Comparison of ENCODE assay signal across 26 cellular contexts in the genomic region with DNA sequence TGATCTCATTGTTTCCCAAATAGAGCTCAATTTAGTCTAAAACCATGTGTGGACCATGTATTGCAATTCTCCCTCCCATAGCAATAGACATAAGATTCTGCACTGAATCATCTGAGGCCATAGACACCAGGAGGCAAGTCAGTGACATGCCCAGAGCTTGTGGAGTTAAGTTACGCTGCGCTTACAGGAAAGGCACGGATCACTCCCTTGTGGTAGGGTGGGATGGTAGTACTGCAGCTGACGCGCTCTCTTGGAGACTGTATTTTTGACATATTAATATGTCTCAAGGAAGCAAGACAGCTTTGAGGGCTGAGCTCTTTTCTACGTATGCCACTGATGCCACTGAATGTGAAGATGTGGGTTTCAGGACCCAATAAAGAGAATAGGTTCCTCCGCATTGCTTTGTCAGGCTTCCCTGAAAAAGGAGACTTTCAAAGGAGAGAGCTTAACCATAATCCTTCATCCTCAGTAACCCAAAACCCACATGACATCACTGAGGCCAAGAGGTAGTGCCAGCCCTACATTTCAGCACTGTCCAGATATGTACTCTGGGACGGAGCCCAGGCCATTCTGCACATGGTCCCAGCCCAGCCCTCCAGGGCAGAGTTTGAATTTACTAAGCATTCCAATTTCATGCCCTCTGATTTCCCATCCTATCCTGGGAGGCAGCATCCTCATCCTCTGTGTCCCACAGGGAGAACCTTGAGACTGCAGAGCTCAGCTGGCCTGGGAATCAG.
"Had no signal": no experiment of that assay in that cellular context is flagged by ENCODE, and none has a peak within 500 bp of the region (broad histone marks: within the 10 kb centered on the region; RNA-seq: fewer than 3 reads in every experiment).

No MANE protein-coding gene starts in this region.

- H3K4me1 Mint-ChIP-seq: activated B cell treated with CpG ODN at 0.5 μM for 24 hours; activated CD4-positive, alpha-beta T cell treated with anti-CD3 and anti-CD28 coated beads for 36 hours; activated naive CD8-positive, alpha-beta T cell treated with anti-CD3 and anti-CD28 coated beads, Interleukin-2, amount 10 ng/mL, durations not matched to agents 7 days and 5 days; memory B cell had no signal

- H3K4me1 ChIP-seq: foreskin keratinocyte, thyroid gland had no signal

- H3K9me3 Mint-ChIP-seq: brain, memory B cell, nephron progenitor cell had no signal

- H3K27ac Mint-ChIP-seq: activated B cell treated with CpG ODN at 0.5 μM for 24 hours; activated CD4-positive, alpha-beta T cell treated with anti-CD3 and anti-CD28 coated beads for 36 hours; activated naive CD8-positive, alpha-beta T cell treated with anti-CD3 and anti-CD28 coated beads, Interleukin-2, amount 10 ng/mL, durations not matched to agents 7 days and 5 days; dendritic cell treated with granulocyte-macrophage colony-stimulating factor and Interleukin-4, amounts not matched to agents 40 ng/mL and 50 ng/mL, for 4 days; memory B cell; nephron progenitor cell; progenitor cell of endocrine pancreas; stimulated activated naive CD8-positive, alpha-beta T cell treated with anti-CD3 and anti-CD28 coated beads, Interleukin-15, Interleukin-2, amounts not matched to agents 100 ng/mL and 50 ng/mL, for 24 hours; T-helper 1 cell treated with Interleukin-12 subunit alpha and Interleukin-12 subunit beta and Interleukin-4 antibody, amounts not matched to agents 30 μg/mL and 1 μg/mL, for 36 hours had no signal

- H3K27me3 Mint-ChIP-seq: activated B cell treated with CpG ODN at 0.5 μM for 24 hours; activated CD4-positive, alpha-beta T cell treated with anti-CD3 and anti-CD28 coated beads for 36 hours; activated naive CD8-positive, alpha-beta T cell treated with anti-CD3 and anti-CD28 coated beads, Interleukin-2, amount 10 ng/mL, durations not matched to agents 7 days and 5 days; brain; dendritic cell treated with granulocyte-macrophage colony-stimulating factor and Interleukin-4, amounts not matched to agents 40 ng/mL and 50 ng/mL, for 4 days; memory B cell; progenitor cell of endocrine pancreas; stimulated activated naive CD8-positive, alpha-beta T cell treated with anti-CD3 and anti-CD28 coated beads, Interleukin-15, Interleukin-2, amounts not matched to agents 100 ng/mL and 50 ng/mL, for 24 hours had no signal

- H3K27me3 ChIP-seq: foreskin keratinocyte, thyroid gland had no signal

- H3K36me3 Mint-ChIP-seq: activated naive CD8-positive, alpha-beta T cell treated with anti-CD3 and anti-CD28 coated beads, Interleukin-2, amount 10 ng/mL, durations not matched to agents 7 days and 5 days; memory B cell had no signal

- H3K36me3 ChIP-seq: thyroid gland had no signal

- H3K9me3 ChIP-seq: thyroid gland had no signal

- ATAC-seq: activated CD4-positive, alpha-beta T cell treated with anti-CD3 and anti-CD28 coated beads for 36 hours; activated T-cell treated with anti-CD3 and anti-CD28 coated beads, Interleukin-2, amount 50 U/mL, for 4 hours; foreskin keratinocyte had no signal

- H3K27ac ChIP-seq: foreskin keratinocyte, thyroid gland had no signal

- DNase-seq: activated B cell treated with CpG ODN at 0.5 μM for 24 hours; activated CD4-positive, alpha-beta T cell treated with anti-CD3 and anti-CD28 coated beads for 36 hours; activated CD4-positive, alpha-beta T cell treated with anti-CD3 and anti-CD28 coated beads, Interleukin-2, amount 50 U/mL, for 4 hours; activated CD8-positive, alpha-beta memory T cell treated with anti-CD3 and anti-CD28 coated beads for 24 hours; activated CD8-positive, alpha-beta memory T cell treated with anti-CD3 and anti-CD28 coated beads, Interleukin-2, amount 50 U/mL, for 48 hours; activated naive CD4-positive, alpha-beta T cell treated with Interleukin-2 at 50 U/mL for 16 hours; activated naive CD8-positive, alpha-beta T cell treated with anti-CD3 and anti-CD28 coated beads, Interleukin-2, amount 10 ng/mL, durations not matched to agents 7 days and 5 days; activated T-cell treated with anti-CD3 and anti-CD28 coated beads, Interleukin-2, amount 50 U/mL, for 4 hours; effector CD4-positive, alpha-beta T cell; erythroblast; foreskin keratinocyte; hippocampal formation; kidney glomerular epithelial cell; nephron progenitor cell; retina; stimulated activated CD4-positive, alpha-beta T cell treated with anti-CD3 and anti-CD28 coated beads, Interleukin-12 subunit alpha, Interleukin-12 subunit beta, amount 100 ng/mL, for 4 hours; stimulated activated CD4-positive, alpha-beta T cell treated with anti-CD3 and anti-CD28 coated beads, Interleukin-4, amount 100 ng/mL, for 4 hours; substantia nigra; T1000; thyroid gland had no signal

- H3K4me3 Mint-ChIP-seq: activated B cell treated with CpG ODN at 0.5 μM for 24 hours; activated CD4-positive, alpha-beta T cell treated with anti-CD3 and anti-CD28 coated beads for 36 hours; activated naive CD8-positive, alpha-beta T cell treated with anti-CD3 and anti-CD28 coated beads, Interleukin-2, amount 10 ng/mL, durations not matched to agents 7 days and 5 days; activated T-cell treated with anti-CD3 and anti-CD28 coated beads, Interleukin-2, amount 50 U/mL, for 4 hours; brain; dendritic cell treated with granulocyte-macrophage colony-stimulating factor and Interleukin-4, amounts not matched to agents 40 ng/mL and 50 ng/mL, for 4 days; memory B cell; nephron progenitor cell; stimulated activated naive CD8-positive, alpha-beta T cell treated with anti-CD3 and anti-CD28 coated beads, Interleukin-15, Interleukin-2, amounts not matched to agents 100 ng/mL and 50 ng/mL, for 24 hours; T-helper 1 cell treated with Interleukin-12 subunit alpha and Interleukin-12 subunit beta and Interleukin-4 antibody, amounts not matched to agents 30 μg/mL and 1 μg/mL, for 36 hours had no signal

- H3K4me3 ChIP-seq: thyroid gland had no signal
